ENCODE assay signal across 21 cellular contexts in genomic region chr1:16209847-16210407, GRCh38. TPM values are rescaled to one million over a fixed set of nuclear protein-coding genes. Genes with fewer than 3 reads are reported as not detected.
DNase-seq lines count a peak whose midpoint lies in the region; ATAC-seq and TF ChIP-seq lines count a peak whose summit lies in the region.
"Had no signal": no experiment of that assay in that cellular context is flagged by ENCODE, and none has a peak within 500 bp of the region (broad histone marks: within the 10 kb centered on the region; RNA-seq: fewer than 3 reads in every experiment).

No MANE protein-coding gene starts in this region.

- peaks cover 5% of the 10 kb centered on the region for H3K36me3 Mint-ChIP-seq in progenitor cell of endocrine pancreas (ENCODE audit: insufficient read depth)
- H3K36me3 Mint-ChIP-seq: activated naive CD4-positive, alpha-beta T cell treated with anti-CD3 and anti-CD28 coated beads, Interleukin-2, amount 50 U/mL, for 72 hours; IgD-negative memory B cell; natural killer cell had no signal

- H3K27ac ChIP-seq in HEK293 (ENCODE audit: extremely low read depth, low read depth, low read length) (no peak overlapping the region), layer of hippocampus (ENCODE audit: low read depth, low read length) (peak overlapping the region; percentile 30), Peyer's patch (no peak overlapping the region)
- H3K27ac ChIP-seq: esophagus muscularis mucosa had no signal

- no peak overlapping the region for H3K4me3 ChIP-seq in HEK293 (ENCODE audit: low read depth, low read length)
- peak overlapping the region; percentile 22 for H3K4me3 ChIP-seq in astrocyte of the spinal cord (ENCODE audit: low read depth, low read length)
- H3K4me3 ChIP-seq in Peyer's patch: no peak overlapping the region
- H3K4me3 ChIP-seq: MG63 had no signal

- H3K9me3 ChIP-seq in HEK293 (ENCODE audit: control insufficient read depth, insufficient read depth, low read depth, low read length): no peaks in the 10 kb centered on the region
- no peaks in the 10 kb centered on the region for H3K9me3 ChIP-seq in Peyer's patch
- H3K9me3 ChIP-seq: esophagus muscularis mucosa, MG63 had no signal

- peak overlapping the region; percentile 85 for H3K4me3 Mint-ChIP-seq in progenitor cell of endocrine pancreas (ENCODE audit: low read depth)
- H3K4me3 Mint-ChIP-seq: natural killer cell had no signal

- H3K36me3 ChIP-seq in HEK293 (ENCODE audit: control insufficient read depth in 2 of 2, insufficient read depth in 1 of 2, low read length in 2 of 2) (no peaks in the 10 kb centered on the region), Peyer's patch (no peaks in the 10 kb centered on the region)
- H3K36me3 ChIP-seq: esophagus muscularis mucosa had no signal

- H3K9me3 Mint-ChIP-seq in progenitor cell of endocrine pancreas (ENCODE audit: low read depth): no peaks in the 10 kb centered on the region
- H3K9me3 Mint-ChIP-seq: activated naive CD4-positive, alpha-beta T cell treated with anti-CD3 and anti-CD28 coated beads, Interleukin-2, amount 50 U/mL, for 72 hours; CD4-positive, alpha-beta memory T cell; IgD-negative memory B cell; natural killer cell had no signal

- no peaks in the 10 kb centered on the region for H3K27me3 Mint-ChIP-seq in progenitor cell of endocrine pancreas
- H3K27me3 Mint-ChIP-seq: CD4-positive, alpha-beta memory T cell had no signal

- H3K27ac Mint-ChIP-seq in progenitor cell of endocrine pancreas: no peak overlapping the region
- H3K27ac Mint-ChIP-seq: activated naive CD4-positive, alpha-beta T cell treated with anti-CD3 and anti-CD28 coated beads, Interleukin-2, amount 50 U/mL, for 72 hours; natural killer cell had no signal

- no peak for ATAC-seq in HG02840 (IDR thresholded peaks at IDR 0.05; ENCODE audit: low FRiP score, unreplicated experiment)
- ATAC-seq in HG02642 (IDR thresholded peaks at IDR 0.05; ENCODE audit: poor library complexity, unreplicated experiment): no peak
- ATAC-seq: activated naive CD4-positive, alpha-beta T cell treated with anti-CD3 and anti-CD28 coated beads, Interleukin-2, amount 50 U/mL, for 72 hours; natural killer cell; stimulated activated naive CD8-positive, alpha-beta T cell treated with anti-CD3 and anti-CD28 coated beads, Interleukin-15, Interleukin-2, amounts not matched to agents 100 U/mL and 50 U/mL, for 24 hours had no signal

- peaks cover 30% of the 10 kb centered on the region for H3K4me1 Mint-ChIP-seq in progenitor cell of endocrine pancreas (ENCODE audit: low read depth)

- CTCF ChIA-PET in HEK293 (lab: Yijun Ruan, JAX): no interaction called here

- TF ChIP-seq POLR2A in Peyer's patch (IDR thresholded peaks at IDR 0.05): no peak

- DNase-seq in astrocyte of the spinal cord (ENCODE audit: low read depth, low spot score) (no peak), progenitor cell of endocrine pancreas (ENCODE audit: low spot score, unreplicated experiment) (no peak), Peyer's patch (no peak), NCI-H2227 (lab: John Stamatoyannopoulos, UW; ENCODE audit: unreplicated experiment) (no peak)
- DNase-seq: activated CD4-positive, alpha-beta T cell treated with anti-CD3 and anti-CD28 coated beads, Interleukin-2, amount 50 U/mL, for 48 hours; activated T-cell treated with anti-CD3 and anti-CD28 coated beads, Interleukin-2, amount 50 U/mL, for 48 hours; CD4-positive, alpha-beta memory T cell; effector CD4-positive, alpha-beta T cell; glutamatergic neuron; GOT3; MG63; natural killer cell; NCI-H146; stimulated activated naive CD8-positive, alpha-beta T cell treated with anti-CD3 and anti-CD28 coated beads, Interleukin-15, Interleukin-2, amounts not matched to agents 100 U/mL and 50 U/mL, for 24 hours had no signal

- TF ChIP-seq CTCF in HEK293 (tag by site-specific recombination; IDR thresholded peaks at IDR 0.05) (no peak), astrocyte of the spinal cord (IDR thresholded peaks at IDR 0.05; ENCODE audit: low read depth, low read length) (no peak), progenitor cell of endocrine pancreas (IDR thresholded peaks at IDR 0.05; ENCODE audit: unreplicated experiment) (no peak), Peyer's patch (IDR thresholded peaks at IDR 0.05) (no peak)

- H3K4me1 ChIP-seq in HEK293 (ENCODE audit: control insufficient read depth, insufficient read depth, low read length) (no peaks in the 10 kb centered on the region), Peyer's patch (peaks cover 0 to 11% (median 8%) of the 10 kb centered on the region in 4 donors)

- POLR2A ChIA-PET in HEK293 (lab: Yijun Ruan, JAX): interaction anchor here (2.0 kb wide), 1 partner anchor 7 kb away, joined by 8 read pairs; no protein-coding TSS in a partner anchor

- H3K27me3 ChIP-seq in layer of hippocampus (ENCODE audit: control insufficient read depth, insufficient read depth, low read length) (no peaks in the 10 kb centered on the region), Peyer's patch (no peaks in the 10 kb centered on the region)
- H3K27me3 ChIP-seq: esophagus muscularis mucosa, MG63 had no signal

- in situ Hi-C loops in astrocyte of the spinal cord (cut with HindIII; ENCODE audit: low sequenced_read_pairs): no loop called here

TF ChIP-seq in HEK293, 187 proteins besides CTCF, POLR2A, EP300 and RAD21:
- no peak for TF ChIP-seq ZNF362 (tag by site-specific recombination; IDR thresholded peaks at IDR 0.05)
- TF ChIP-seq ZNF426 (tag by site-specific recombination; IDR thresholded peaks at IDR 0.05): no peak
- TF ChIP-seq ZNF266 (tag by site-specific recombination; IDR thresholded peaks at IDR 0.05; ENCODE audit: low read depth): no peak
- TF ChIP-seq ZNF114 (tag by site-specific recombination; IDR thresholded peaks at IDR 0.05): no peak
- no peak for TF ChIP-seq ZFP37 (tag by site-specific recombination; IDR thresholded peaks at IDR 0.05)
- no peak for TF ChIP-seq ZBTB10 (tag by site-specific recombination; IDR thresholded peaks at IDR 0.05)
- no peak for TF ChIP-seq WT1 (tag by site-specific recombination; IDR thresholded peaks at IDR 0.05)
- TF ChIP-seq ZNF404 (tag by site-specific recombination; IDR thresholded peaks at IDR 0.05): no peak
- no peak for TF ChIP-seq OVOL3 (tag by site-specific recombination; IDR thresholded peaks at IDR 0.05)
- TF ChIP-seq ZNF335 (tag by site-specific recombination; conservative IDR thresholded peaks at IDR 0.05): peak; percentile 27; the same call in 1 of the 2 replicates
- TF ChIP-seq HIC1 (tag by site-specific recombination; IDR thresholded peaks at IDR 0.05): peak; percentile 16; the same call in 1 of the 2 replicates

RNA-seq across cellular contexts. Expression of gene ARHGEF19, which starts 2.5 kb away (rescaled TPM):
- total RNA-seq in progenitor cell of endocrine pancreas (146 and 151 TPM in 2 replicates), Peyer's patch (10 to 100 TPM in 1 of 4 donors, 1 to 10 TPM in 3; 6.0 to 16.5 (median 7.3) TPM)

RNA-seq across cellular contexts. Expression of gene CPLANE2, which starts 27.1 kb away (rescaled TPM):
- total RNA-seq in progenitor cell of endocrine pancreas: 14.8 and 16.5 TPM in 2 replicates
- total RNA-seq in Peyer's patch: 1 to 10 TPM in 3 of 4 donors, not detected in 1; 1.2 to 6.6 (median 3.4) TPM

RNA-seq across cellular contexts. Expression of gene EPHA2, which starts 54.1 kb away (rescaled TPM):
- total RNA-seq in progenitor cell of endocrine pancreas (28.3 and 31.9 TPM in 2 replicates), Peyer's patch (10 to 100 TPM; 23.5 to 42.6 (median 35.5) TPM)
- total RNA-seq: CD4-positive, alpha-beta memory T cell had no signal
